ENCODE assay signal across 12 cellular contexts in the genomic region with DNA sequence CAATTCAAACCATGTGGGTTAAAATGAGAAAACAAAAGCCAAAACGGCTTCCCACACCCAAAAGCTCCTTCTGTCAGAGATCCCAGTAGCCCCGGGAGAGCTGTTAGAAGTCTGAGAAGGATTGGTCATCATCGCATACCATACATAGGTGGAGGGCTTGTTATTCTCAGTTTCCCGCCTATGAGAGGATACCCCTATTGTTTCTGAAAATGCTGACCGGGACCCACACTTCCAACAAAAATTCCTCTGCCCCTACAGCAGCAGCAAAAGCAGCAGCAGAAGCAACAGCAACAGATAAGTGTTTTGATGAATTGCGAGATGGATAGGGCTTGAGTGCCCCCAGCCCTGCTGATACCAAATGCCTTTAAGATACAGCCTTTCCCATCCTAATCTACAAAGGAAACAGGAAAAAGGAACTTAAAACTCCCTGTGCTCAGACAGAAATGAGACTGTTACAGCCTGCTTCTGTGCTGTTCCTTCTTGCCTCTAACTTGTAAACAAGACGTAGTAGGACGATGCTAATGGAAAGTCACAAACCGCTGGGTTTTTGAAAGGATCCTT. TPM values are rescaled to one million over a fixed set of nuclear protein-coding genes. Genes with fewer than 3 reads are reported as not detected.
DNase-seq lines count a peak whose midpoint lies in the region; ATAC-seq and TF ChIP-seq lines count a peak whose summit lies in the region.
"Had no signal": no experiment of that assay in that cellular context is flagged by ENCODE, and none has a peak within 500 bp of the region (broad histone marks: within the 10 kb centered on the region; RNA-seq: fewer than 3 reads in every experiment).

A gene (plus strand): TSS at position 245 of the 561 bp plus-strand sequence. CDS start 366 bp downstream, outside the sequence.

- H3K79me1 ChIP-seq in mesenchymal stem cell (replicated peaks; ENCODE audit: low read length, poor library complexity, severe bottlenecking): no peaks in the 10 kb centered on the region

- no peak within 1 kb of the TSS for H3K14ac ChIP-seq in mesenchymal stem cell (ENCODE audit: low read length in 2 of 2)

- H3K9me3 ChIP-seq in mesenchymal stem cell (ENCODE audit: control insufficient read depth, low read length) (no peaks in the 10 kb centered on the region), transverse colon (no peaks in the 10 kb centered on the region), body of pancreas (no peaks in the 10 kb centered on the region)

- H3K27ac ChIP-seq in mesenchymal stem cell (ENCODE audit: low read length, poor library complexity, severe bottlenecking): no peak within 1 kb of the TSS
- peak within 1 kb of the TSS in 3 of 4 donors; percentile 13 to 39 (median 33) for H3K27ac ChIP-seq in transverse colon
- H3K27ac ChIP-seq in body of pancreas: no peak within 1 kb of the TSS

- H3K9ac ChIP-seq in mesenchymal stem cell (ENCODE audit: low read length): peak within 1 kb of the TSS; percentile 62

- ATAC-seq in body of pancreas (no peak), GM21786 (IDR thresholded peaks at IDR 0.05; ENCODE audit: unreplicated experiment) (no peak)
- ATAC-seq: Panc1 had no signal

- peak within 1 kb of the TSS; percentile 60 for H3K4me3 ChIP-seq in fibroblast of pulmonary artery (replicated peaks; ENCODE audit: low read depth, low read length)
- H3K4me3 ChIP-seq in mesenchymal stem cell (ENCODE audit: insufficient read depth in 1 of 2, low read depth in 1 of 2, low read length in 2 of 2): peak within 1 kb of the TSS in 1 of 2 experiments; percentile 75
- no peak within 1 kb of the TSS for H3K4me3 ChIP-seq in transverse colon
- H3K4me3 ChIP-seq in body of pancreas: no peak within 1 kb of the TSS

- H2AFZ ChIP-seq in mesenchymal stem cell (ENCODE audit: low read depth, low read length): peak within 1 kb of the TSS; percentile 29

- DNase-seq in UCSD-AML1 (lab: John Stamatoyannopoulos, UW; ENCODE audit: unreplicated experiment) (peak; percentile 16), fibroblast of pulmonary artery (ENCODE audit: low read depth) (peak; percentile 53), mesenchymal stem cell (peak; percentile 78), transverse colon (no peak), body of pancreas (no peak), NCI-H2227 treated with DMSO at 0.1 percent for 48 hours (lab: John Stamatoyannopoulos, UW) (no peak)
- no peak for DNase-seq in stimulated activated CD4-positive, alpha-beta T cell treated with anti-CD3 and anti-CD28 coated beads, Interleukin-2, amount 100 ng/mL, for 24 hours
- DNase-seq: caudate nucleus; stimulated activated CD4-positive, alpha-beta T cell treated with anti-CD3 and anti-CD28 coated beads, Interleukin-2, amount 100 ng/mL, for 48 hours had no signal

- H3K36me3 ChIP-seq in mesenchymal stem cell (ENCODE audit: control insufficient read depth in 1 of 2, insufficient read depth in 2 of 2, low read depth in 1 of 2, low read length in 2 of 2) (no peaks in the 10 kb centered on the region), transverse colon (no peaks in the 10 kb centered on the region), body of pancreas (replicated peaks in 1 of 2; ENCODE audit: insufficient read depth in 1 of 2, low read depth in 2 of 2) (no peaks in the 10 kb centered on the region)

- H2AK5ac ChIP-seq in mesenchymal stem cell (ENCODE audit: low read length, severe bottlenecking): no peak within 1 kb of the TSS

- intact Hi-C loops in transverse colon (cut with DNase I; ENCODE audit: low total_unique reads) (no loop called here), body of pancreas (cut with DNase I) (no loop called here)

- TF ChIP-seq CTCF in fibroblast of pulmonary artery (IDR thresholded peaks at IDR 0.05; ENCODE audit: low read length, missing control alignments) (no peak), transverse colon (IDR thresholded peaks at IDR 0.05) (no peak), body of pancreas (IDR thresholded peaks at IDR 0.05) (no peak)

- peak within 1 kb of the TSS in 1 of 2 experiments; percentile 63 for H2BK12ac ChIP-seq in mesenchymal stem cell (ENCODE audit: low read length in 2 of 2)

- peak within 1 kb of the TSS; percentile 14 for H4K91ac ChIP-seq in mesenchymal stem cell (ENCODE audit: low read length)

- H2BK120ac ChIP-seq in mesenchymal stem cell (ENCODE audit: low read depth, low read length): peak within 1 kb of the TSS; percentile 39

- TF ChIP-seq EP300 in transverse colon (IDR thresholded peaks at IDR 0.05; ENCODE audit: low read depth): no peak

- WGBS in mesenchymal stem cell: 2% methylated on average over 3 of the region's 9 CpGs
- 60 to 63% methylated on average over 8 to 9 of the region's 9 CpGs for WGBS in transverse colon (ENCODE audit: low coverage in 1 of 2), 2 donors
- 23 to 35% methylated on average over 9 of the region's 9 CpGs for WGBS in body of pancreas, 2 donors

- H3K18ac ChIP-seq in mesenchymal stem cell (ENCODE audit: low read depth in 1 of 2, low read length in 2 of 2): peak within 1 kb of the TSS; percentile 54 to 77

- H3K23ac ChIP-seq in mesenchymal stem cell (ENCODE audit: low read length in 2 of 2): no peak within 1 kb of the TSS

- H3K4me2 ChIP-seq in mesenchymal stem cell (ENCODE audit: low read length, poor library complexity, severe bottlenecking): no peak within 1 kb of the TSS

- H4K8ac ChIP-seq in mesenchymal stem cell (ENCODE audit: low read length): no peak within 1 kb of the TSS

- H2BK15ac ChIP-seq in mesenchymal stem cell (ENCODE audit: low read depth, poor library complexity, severe bottlenecking): no peak within 1 kb of the TSS

- H3K27me3 ChIP-seq in mesenchymal stem cell (ENCODE audit: control insufficient read depth in 1 of 2, insufficient read depth in 1 of 2, low read length in 2 of 2) (no peaks in the 10 kb centered on the region), transverse colon (no peaks in the 10 kb centered on the region), body of pancreas (no peaks in the 10 kb centered on the region)

- no peak for TF ChIP-seq POLR2A in transverse colon (IDR thresholded peaks at IDR 0.05)
- no peak for TF ChIP-seq POLR2A in body of pancreas (IDR thresholded peaks at IDR 0.05)

- peak within 1 kb of the TSS; percentile 75 to 81 for H3K4ac ChIP-seq in mesenchymal stem cell (ENCODE audit: low read depth in 1 of 2, low read length in 2 of 2)

- in situ Hi-C loops in transverse colon (cut with MboI; ENCODE audit: low pct_ligation_motif_present in 1 of 4, low pct_unique_long_range_greater_than_20kb in 1 of 4, low sequenced_read_pairs in 3 of 4): loop anchor here in 1 of 4 donors (25.0 kb wide), 1 partner anchor 428 kb away; a partner anchor contains a TSS

- H2BK5ac ChIP-seq in mesenchymal stem cell (ENCODE audit: low read depth, low read length, poor library complexity, severe bottlenecking): no peak within 1 kb of the TSS

- H3K4me1 ChIP-seq in mesenchymal stem cell (ENCODE audit: control insufficient read depth, insufficient read depth, low read depth, low read length) (no peaks in the 10 kb centered on the region), transverse colon (no peaks in the 10 kb centered on the region), body of pancreas (no peaks in the 10 kb centered on the region)

RNA-seq across cellular contexts. Expression of the gene that starts here (rescaled TPM):
- polyA plus RNA-seq in mesenchymal stem cell (2013, experiment 1 of 2): 84.1 TPM
- polyA plus RNA-seq in mesenchymal stem cell (2013, experiment 2 of 2): 84.1 TPM
- 1 to 10 TPM; 1.5 to 4.0 (median 3.0) TPM for total RNA-seq in transverse colon
- 1 to 10 TPM; 4.6 to 4.9 TPM for total RNA-seq in body of pancreas
- total RNA-seq: activated CD8-positive, alpha-beta memory T cell treated with anti-CD3 and anti-CD28 coated beads for 36 hours had no signal

Comparison
In these comparisons a context has a peak if more than half of its experiments do, and no peak if none do; other contexts are left out.
1. DNase-seq: peak in UCSD-AML1 (single experiment), fibroblast of pulmonary artery (single experiment) and mesenchymal stem cell (single experiment); none in transverse colon (single experiment), stimulated activated CD4-positive, alpha-beta T cell treated with anti-CD3 and anti-CD28 coated beads, Interleukin-2, amount 100 ng/mL, for 24 hours (0 of 2), body of pancreas (0 of 4) and NCI-H2227 treated with DMSO at 0.1 percent for 48 hours (single experiment).
2. H3K27ac ChIP-seq: peak in transverse colon (3 of 4); none in mesenchymal stem cell (single experiment) and body of pancreas (0 of 4).